Comparison of ENCODE assay signal across 1 cellular context in genomic region chr17:19447085-19447583, GRCh38.
TF ChIP-seq lines count a peak whose summit lies in the region.

No MANE protein-coding gene starts in this region.

TF ChIP-seq in H1, 55 proteins besides CTCF, POLR2A, EP300 and RAD21:
- TF ChIP-seq SP1 (IDR thresholded peaks at IDR 0.05; ENCODE audit: low read depth, low read length) (peak; percentile 46; the same call in 1 of the 2 replicates), TAF7 (optimal IDR thresholded peaks at IDR 0.05; ENCODE audit: borderline replicate concordance, low read depth, low read length) (peak; percentile 58), YY1 (IDR thresholded peaks at IDR 0.05; ENCODE audit: low read depth, low read length) (0 out of 2 replicates have a peak, but pooled peaks have one; percentile 15), TCF12 (IDR thresholded peaks at IDR 0.05; ENCODE audit: low read depth, low read length) (no peak), NRF1 (IDR thresholded peaks at IDR 0.05; ENCODE audit: low read depth, low read length) (no peak), CHD7 (IDR thresholded peaks at IDR 0.05; ENCODE audit: insufficient replicate concordance, low read length) (no peak)
